In genomic region chr6:151387175-151387574, GRCh38 we compare ENCODE assay signal across 14 cellular contexts. TPM values are rescaled to one million over a fixed set of nuclear protein-coding genes. Genes with fewer than 3 reads are reported as not detected.
DNase-seq lines count a peak whose midpoint lies in the region; ATAC-seq and TF ChIP-seq lines count a peak whose summit lies in the region.
"Had no signal": no experiment of that assay in that cellular context is flagged by ENCODE, and none has a peak within 500 bp of the region (broad histone marks: within the 10 kb centered on the region; RNA-seq: fewer than 3 reads in every experiment).

No MANE protein-coding gene starts in this region.

- H2BK120ac ChIP-seq in H9 (ENCODE audit: low read depth, low read length, poor library complexity, severe bottlenecking), result no peak overlapping the region

- peaks cover 68% of the 10 kb centered on the region for H3K4me1 ChIP-seq in CD4-positive, CD25-positive, alpha-beta regulatory T cell (ENCODE audit: control insufficient read depth, insufficient read depth, low read length, poor library complexity, severe bottlenecking)
- H3K4me1 ChIP-seq in H9 (ENCODE audit: insufficient read depth, low read length) (no peaks in the 10 kb centered on the region; the same call in 1 of the 2 replicates), gastroesophageal sphincter (peaks cover 2 to 41% (median 4%) of the 10 kb centered on the region in 3 donors)
- H3K4me1 ChIP-seq: breast epithelium had no signal

- peaks cover 8% of the 10 kb centered on the region for H3K23me2 ChIP-seq in H9 (ENCODE audit: insufficient read length, low read depth, low read length, poor library complexity, severe bottlenecking)

- H2AFZ ChIP-seq in H9 (ENCODE audit: low read length), result no peak overlapping the region

- DNase-seq in CD4-positive, CD25-positive, alpha-beta regulatory T cell, result no peak
- DNase-seq in H9 (no peak), brain microvascular endothelial cell (no peak), neural crest cell (ENCODE audit: low read depth, low spot score) (no peak), GM10248 (ENCODE audit: extremely low spot score) (no peak)
- DNase-seq: DND-41; KG1; NCI-H1417; stimulated activated CD4-positive, alpha-beta T cell treated with anti-CD3 and anti-CD28 coated beads, Interleukin-15, amount 100 ng/mL, for 24 hours had no signal

- no peak overlapping the region for H2BK15ac ChIP-seq in H9 (ENCODE audit: low read depth, low read length)

- H3K18ac ChIP-seq in H9 (ENCODE audit: insufficient read length, low read depth, low read length), result no peak overlapping the region

- H4K5ac ChIP-seq in H9 (ENCODE audit: insufficient read length, low read depth, low read length), result no peak overlapping the region

- POLR2A ChIA-PET in GM10248 (lab: Yijun Ruan, JAX), result no interaction called here

- peak overlapping the region; percentile 97 for H3K27ac ChIP-seq in CD4-positive, CD25-positive, alpha-beta regulatory T cell (ENCODE audit: insufficient read depth, low read length, poor library complexity, severe bottlenecking)
- H3K27ac ChIP-seq in H9 (ENCODE audit: insufficient read length, low read depth, low read length), result no peak overlapping the region
- peak overlapping the region; percentile 40 for H3K27ac ChIP-seq in brain microvascular endothelial cell
- H3K27ac ChIP-seq in gastroesophageal sphincter, result peak overlapping the region in 2 of 4 donors; percentile 22 to 100
- H3K27ac ChIP-seq: C4-2B had no signal

- no peak overlapping the region for H3T11ph ChIP-seq in H9 (ENCODE audit: low read length)

- no peaks in the 10 kb centered on the region for H4K20me1 ChIP-seq in H9 (ENCODE audit: control insufficient read depth, insufficient read depth, insufficient read length)

- no peak overlapping the region for H4K8ac ChIP-seq in H9 (replicated peaks; ENCODE audit: insufficient read length, low read depth, low read length)

- H2BK5ac ChIP-seq in H9 (ENCODE audit: insufficient read length, low read length), result no peak overlapping the region

- H3K9me3 ChIP-seq in CD4-positive, CD25-positive, alpha-beta regulatory T cell (ENCODE audit: control insufficient read depth in 2 of 2, low read length in 2 of 2), result no peaks in the 10 kb centered on the region
- H3K9me3 ChIP-seq in H9 (ENCODE audit: control insufficient read depth, low read depth, low read length) (no peaks in the 10 kb centered on the region), gastroesophageal sphincter (no peaks in the 10 kb centered on the region)
- H3K9me3 ChIP-seq: breast epithelium had no signal

- H3K36me3 ChIP-seq in CD4-positive, CD25-positive, alpha-beta regulatory T cell (ENCODE audit: control insufficient read depth, insufficient read depth, low read length), result peaks cover 3% of the 10 kb centered on the region
- H3K36me3 ChIP-seq in brain microvascular endothelial cell (replicated peaks) (no peaks in the 10 kb centered on the region), gastroesophageal sphincter (peaks cover 0 to 6% of the 10 kb centered on the region in 2 donors)
- H3K36me3 ChIP-seq: breast epithelium had no signal

- no peak for ATAC-seq in CD4-positive, CD25-positive, alpha-beta regulatory T cell (ENCODE audit: low read depth in 2 of 2)
- ATAC-seq in gastroesophageal sphincter (no peak), HG03469 (IDR thresholded peaks at IDR 0.05; ENCODE audit: unreplicated experiment) (no peak)
- ATAC-seq: left lobe of liver had no signal

- TF ChIP-seq EP300 in gastroesophageal sphincter (IDR thresholded peaks at IDR 0.05), result no peak

- H3K79me2 ChIP-seq in H9 (ENCODE audit: insufficient read depth, low read length), result peaks cover 13% of the 10 kb centered on the region; the same call in 1 of the 2 replicates

- no peak overlapping the region for H3K9ac ChIP-seq in H9 (ENCODE audit: extremely low read depth, insufficient read length, low read length)

- H3K23ac ChIP-seq in H9 (ENCODE audit: insufficient read length, low read depth, low read length), result no peak overlapping the region

- H3K79me1 ChIP-seq in H9 (ENCODE audit: insufficient read depth, low read depth, low read length, poor library complexity, severe bottlenecking), result peaks cover 3% of the 10 kb centered on the region

- no CpG with 5 or more reads among the region's 7 CpGs for WGBS in H9 (ENCODE audit: extremely low coverage, insufficient read length, low lambda C conversion rate)
- 60 to 87% methylated on average over 2 to 7 of the region's 7 CpGs for WGBS in gastroesophageal sphincter (ENCODE audit: low coverage in 1 of 2), 2 donors

- TF ChIP-seq POLR2A in gastroesophageal sphincter (IDR thresholded peaks at IDR 0.05), result no peak

- no peak overlapping the region for H3K4ac ChIP-seq in H9 (ENCODE audit: low read depth, low read length)

- CTCF ChIA-PET in GM10248 (lab: Yijun Ruan, JAX), result no interaction called here

- H4K91ac ChIP-seq in H9 (ENCODE audit: insufficient read length, low read depth, low read length), result no peak overlapping the region

- H3K4me3 Mint-ChIP-seq in CD4-positive, CD25-positive, alpha-beta regulatory T cell, result peak overlapping the region in 3 of 4 donors; percentile 15 to 97 (median 21)
- H3K4me3 Mint-ChIP-seq in H9 (no peak overlapping the region; a peak in 1 of 5 replicates), neural crest cell (peak overlapping the region; percentile 61)

- no peak for TF ChIP-seq CTCF in H9 (conservative IDR thresholded peaks at IDR 0.05)
- no peak for TF ChIP-seq CTCF in brain microvascular endothelial cell (IDR thresholded peaks at IDR 0.05; ENCODE audit: low read depth, low read length, missing control alignments)
- no peak for TF ChIP-seq CTCF in neural crest cell (conservative IDR thresholded peaks at IDR 0.05)
- no peak for TF ChIP-seq CTCF in GM10248 (IDR thresholded peaks at IDR 0.05; ENCODE audit: control extremely low read depth, extremely low read depth, low read depth, missing control alignments)
- TF ChIP-seq CTCF in gastroesophageal sphincter (IDR thresholded peaks at IDR 0.05), result no peak

- H3K4me3 ChIP-seq in CD4-positive, CD25-positive, alpha-beta regulatory T cell (ENCODE audit: low read depth, low read length), result no peak overlapping the region
- no peak overlapping the region for H3K4me3 ChIP-seq in brain microvascular endothelial cell (ENCODE audit: low read depth, low read length)
- H3K4me3 ChIP-seq in gastroesophageal sphincter, result no peak overlapping the region
- H3K4me3 ChIP-seq: breast epithelium had no signal

- no peak overlapping the region for H3K4me2 ChIP-seq in H9 (ENCODE audit: insufficient read depth, insufficient read length, low read length)

- H3K14ac ChIP-seq in H9 (ENCODE audit: insufficient read depth, low read length), result no peak overlapping the region

- no peak overlapping the region for H3K56ac ChIP-seq in H9 (ENCODE audit: insufficient read length, low read depth, low read length)

- in situ Hi-C loops in brain microvascular endothelial cell (cut with HindIII; ENCODE audit: low pct_ligation_motif_present, low sequenced_read_pairs), result no loop called here

- no peaks in the 10 kb centered on the region for H3K27me3 ChIP-seq in CD4-positive, CD25-positive, alpha-beta regulatory T cell (ENCODE audit: control insufficient read depth, insufficient read depth, low read length)
- H3K27me3 ChIP-seq in H9 (ENCODE audit: insufficient read depth, low read length) (no peaks in the 10 kb centered on the region), brain microvascular endothelial cell (replicated peaks) (no peaks in the 10 kb centered on the region), gastroesophageal sphincter (no peaks in the 10 kb centered on the region)
- H3K27me3 ChIP-seq: breast epithelium had no signal

- no peak overlapping the region for H2AK5ac ChIP-seq in H9 (ENCODE audit: insufficient read length, low read length)

- H3K4me1 Mint-ChIP-seq in CD4-positive, CD25-positive, alpha-beta regulatory T cell, result peaks cover 15 to 61% (median 39%) of the 10 kb centered on the region in 4 donors
- H3K4me1 Mint-ChIP-seq in H9 (peaks cover 7 to 17% of the 10 kb centered on the region in 2 experiments), neural crest cell (peaks cover 28% of the 10 kb centered on the region)

- H3K9me3 Mint-ChIP-seq in CD4-positive, CD25-positive, alpha-beta regulatory T cell, result no peaks in the 10 kb centered on the region
- H3K9me3 Mint-ChIP-seq in H9 (no peaks in the 10 kb centered on the region), neural crest cell (no peaks in the 10 kb centered on the region)

- H3K36me3 Mint-ChIP-seq in CD4-positive, CD25-positive, alpha-beta regulatory T cell, result peaks cover 9% of the 10 kb centered on the region
- H3K36me3 Mint-ChIP-seq in H9 (ENCODE audit: insufficient read depth in 1 of 3, low read depth in 3 of 3) (peaks cover 0 to 10% (median 4%) of the 10 kb centered on the region in 3 experiments; a peak in 4 of 7 replicates), neural crest cell (ENCODE audit: low read depth) (no peaks in the 10 kb centered on the region)

- peak overlapping the region; percentile 48 to 94 (median 79) for H3K27ac Mint-ChIP-seq in CD4-positive, CD25-positive, alpha-beta regulatory T cell
- H3K27ac Mint-ChIP-seq in H9 (peak overlapping the region in 2 of 3 experiments; percentile 19 to 63; a peak in 1 of 7 replicates), neural crest cell (ENCODE audit: unreplicated experiment) (peak overlapping the region; percentile 54)

- H3K27me3 Mint-ChIP-seq in CD4-positive, CD25-positive, alpha-beta regulatory T cell, result peaks cover 11% of the 10 kb centered on the region
- no peaks in the 10 kb centered on the region for H3K27me3 Mint-ChIP-seq in H9 (ENCODE audit: low read depth)
- H3K27me3 Mint-ChIP-seq in neural crest cell (ENCODE audit: low read depth), result no peaks in the 10 kb centered on the region

- no peak overlapping the region for H2BK20ac ChIP-seq in H9 (ENCODE audit: low read depth, low read length, poor library complexity, severe bottlenecking)

- no peak overlapping the region for H2BK12ac ChIP-seq in H9 (ENCODE audit: insufficient read length, low read depth, low read length)

RNA-seq across cellular contexts. Expression of gene ZBTB2, which starts 4.2 kb away (rescaled TPM):
- 31.9 TPM for total RNA-seq in CD4-positive, CD25-positive, alpha-beta regulatory T cell
- 10 to 100 TPM; 18.0 to 20.9 (median 19.5) TPM for polyA plus RNA-seq in CD4-positive, CD25-positive, alpha-beta regulatory T cell
- 30.5 and 31.4 TPM in 2 replicates for total RNA-seq in H9 (2021)
- 17.5 and 17.7 TPM in 2 replicates for total RNA-seq in neural crest cell
- total RNA-seq in gastroesophageal sphincter, result 10 to 100 TPM; 11.4 to 15.1 (median 12.4) TPM

Comparison
In these comparisons a context has a peak if more than half of its experiments do, and no peak if none do; other contexts are left out.
1. H3K4me3 Mint-ChIP-seq: peak in CD4-positive, CD25-positive, alpha-beta regulatory T cell (3 of 4) and neural crest cell (single experiment); none in H9 (0 of 2).
2. Peak in every context shown above with its lines, with median percentiles within 50 percentile points of each other: H3K27ac Mint-ChIP-seq.